ENCODE assay signal across 1 cellular context in genomic region chr17:65154770-65155589, GRCh38.
TF ChIP-seq lines count a peak whose summit lies in the region.

No MANE protein-coding gene starts in this region.

TF ChIP-seq in SK-N-SH, 30 proteins besides CTCF, POLR2A, EP300 and RAD21 (continued from another document):
- TF ChIP-seq, protein P1, sequence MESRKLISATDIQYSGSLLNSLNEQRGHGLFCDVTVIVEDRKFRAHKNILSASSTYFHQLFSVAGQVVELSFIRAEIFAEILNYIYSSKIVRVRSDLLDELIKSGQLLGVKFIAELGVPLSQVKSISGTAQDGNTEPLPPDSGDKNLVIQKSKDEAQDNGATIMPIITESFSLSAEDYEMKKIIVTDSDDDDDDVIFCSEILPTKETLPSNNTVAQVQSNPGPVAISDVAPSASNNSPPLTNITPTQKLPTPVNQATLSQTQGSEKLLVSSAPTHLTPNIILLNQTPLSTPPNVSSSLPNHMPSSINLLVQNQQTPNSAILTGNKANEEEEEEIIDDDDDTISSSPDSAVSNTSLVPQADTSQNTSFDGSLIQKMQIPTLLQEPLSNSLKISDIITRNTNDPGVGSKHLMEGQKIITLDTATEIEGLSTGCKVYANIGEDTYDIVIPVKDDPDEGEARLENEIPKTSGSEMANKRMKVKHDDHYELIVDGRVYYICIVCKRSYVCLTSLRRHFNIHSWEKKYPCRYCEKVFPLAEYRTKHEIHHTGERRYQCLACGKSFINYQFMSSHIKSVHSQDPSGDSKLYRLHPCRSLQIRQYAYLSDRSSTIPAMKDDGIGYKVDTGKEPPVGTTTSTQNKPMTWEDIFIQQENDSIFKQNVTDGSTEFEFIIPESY (IDR thresholded peaks at IDR 0.05; ENCODE audit: borderline replicate concordance, low read depth), result no peak
- TF ChIP-seq MXI1 (IDR thresholded peaks at IDR 0.05; ENCODE audit: low read depth, low read length), result no peak
- peak; percentile 71 for TF ChIP-seq FOSL2 (IDR thresholded peaks at IDR 0.05; ENCODE audit: borderline replicate concordance, low read depth)
- TF ChIP-seq NRF1 (IDR thresholded peaks at IDR 0.05; ENCODE audit: low read depth, low read length), result no peak
- TF ChIP-seq USF1 (IDR thresholded peaks at IDR 0.05; ENCODE audit: borderline replicate concordance, low read depth), result no peak
- no peak for TF ChIP-seq TAF1 (IDR thresholded peaks at IDR 0.05; ENCODE audit: borderline replicate concordance, low read depth, low read length)
- no peak for TF ChIP-seq EZH2phosphoT487 (IDR thresholded peaks at IDR 0.05; ENCODE audit: borderline replicate concordance, low read depth)
- no peak for TF ChIP-seq CHD2 (IDR thresholded peaks at IDR 0.05; ENCODE audit: low read length, partially characterized antibody)
- TF ChIP-seq, protein P2, sequence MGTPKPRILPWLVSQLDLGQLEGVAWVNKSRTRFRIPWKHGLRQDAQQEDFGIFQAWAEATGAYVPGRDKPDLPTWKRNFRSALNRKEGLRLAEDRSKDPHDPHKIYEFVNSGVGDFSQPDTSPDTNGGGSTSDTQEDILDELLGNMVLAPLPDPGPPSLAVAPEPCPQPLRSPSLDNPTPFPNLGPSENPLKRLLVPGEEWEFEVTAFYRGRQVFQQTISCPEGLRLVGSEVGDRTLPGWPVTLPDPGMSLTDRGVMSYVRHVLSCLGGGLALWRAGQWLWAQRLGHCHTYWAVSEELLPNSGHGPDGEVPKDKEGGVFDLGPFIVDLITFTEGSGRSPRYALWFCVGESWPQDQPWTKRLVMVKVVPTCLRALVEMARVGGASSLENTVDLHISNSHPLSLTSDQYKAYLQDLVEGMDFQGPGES (IDR thresholded peaks at IDR 0.05; ENCODE audit: low read depth, low read length), result no peak
- TF ChIP-seq FOXM1 (IDR thresholded peaks at IDR 0.05; ENCODE audit: low read depth), result no peak
- TF ChIP-seq TEAD4 (IDR thresholded peaks at IDR 0.05; ENCODE audit: borderline replicate concordance, insufficient read depth), result no peak
- peak; percentile 72 for TF ChIP-seq TCF12 (IDR thresholded peaks at IDR 0.05)
- peak; percentile 49 for TF ChIP-seq PBX3 (IDR thresholded peaks at IDR 0.05)
